Comparison of ENCODE assay signal across 20 cellular contexts in genomic region chr11:60984616-60985015, GRCh38. TPM values are rescaled to one million over a fixed set of nuclear protein-coding genes. Genes with fewer than 3 reads are reported as not detected.
DNase-seq lines count a peak whose midpoint lies in the region; ATAC-seq and TF ChIP-seq lines count a peak whose summit lies in the region.
"Had no signal": no experiment of that assay in that cellular context is flagged by ENCODE, and none has a peak within 500 bp of the region (broad histone marks: within the 10 kb centered on the region; RNA-seq: fewer than 3 reads in every experiment).

No MANE protein-coding gene starts in this region.

- DNase-seq in CD4-positive, alpha-beta memory T cell = no peak
- no peak for DNase-seq in Calu3
- no peak for DNase-seq in activated CD8-positive, alpha-beta T cell treated with anti-CD3 and anti-CD28 coated beads for 36 hours
- DNase-seq in endodermal cell = peak; percentile 56
- DNase-seq: activated CD8-positive, alpha-beta memory T cell treated with anti-CD3 and anti-CD28 coated beads, Interleukin-2, amount 50 U/mL, for 4 hours; amniotic stem cell; caudate nucleus; head of caudate nucleus; naive B cell; NCI-H1092; stimulated activated CD4-positive, alpha-beta T cell treated with anti-CD3 and anti-CD28 coated beads, Interleukin-4, amount 100 ng/mL, for 4 hours; transverse colon; WERI-Rb-1 had no signal

- no peaks in the 10 kb centered on the region for H3K27me3 ChIP-seq in CD4-positive, alpha-beta memory T cell (ENCODE audit: insufficient read depth, low read length)
- H3K27me3 ChIP-seq in endodermal cell (ENCODE audit: control insufficient read depth, insufficient read depth, low read length, poor library complexity, severe bottlenecking) = peaks cover 7% of the 10 kb centered on the region
- H3K27me3 ChIP-seq: BLaER1, transverse colon had no signal

- peak overlapping the region; percentile 92 for H3K27ac ChIP-seq in CD4-positive, alpha-beta memory T cell (ENCODE audit: low read depth, low read length)
- no peak overlapping the region for H3K27ac ChIP-seq in endodermal cell (ENCODE audit: low read depth, low read length)
- H3K27ac ChIP-seq: BLaER1, KMS-11, WERI-Rb-1 had no signal

- H3K27ac Mint-ChIP-seq in CD4-positive, alpha-beta memory T cell = peak overlapping the region; percentile 88 to 100 (median 97)
- H3K27ac Mint-ChIP-seq in Calu3 (ENCODE audit: unreplicated experiment) (peak overlapping the region; percentile 45), endodermal cell (no peak overlapping the region)
- H3K27ac Mint-ChIP-seq in activated CD8-positive, alpha-beta T cell treated with anti-CD3 and anti-CD28 coated beads for 36 hours = peak overlapping the region; percentile 98

- H3K9ac ChIP-seq in endodermal cell (ENCODE audit: extremely low read depth, low read length, poor library complexity, severe bottlenecking) = no peak overlapping the region
- H3K9ac ChIP-seq: BLaER1, KMS-11 had no signal

- H3K9me3 Mint-ChIP-seq in CD4-positive, alpha-beta memory T cell = no peaks in the 10 kb centered on the region
- H3K9me3 Mint-ChIP-seq in Calu3 (ENCODE audit: low read depth, unreplicated experiment) (no peaks in the 10 kb centered on the region), endodermal cell (no peaks in the 10 kb centered on the region)
- H3K9me3 Mint-ChIP-seq in activated CD8-positive, alpha-beta T cell treated with anti-CD3 and anti-CD28 coated beads for 36 hours = no peaks in the 10 kb centered on the region
- H3K9me3 Mint-ChIP-seq: naive B cell had no signal

- CTCF ChIA-PET in CD4-positive, alpha-beta memory T cell (lab: Charles Lee; ENCODE audit: partially characterized antibody) = interaction anchor here (0.7 to 3.4 kb wide), 7 partner anchors 21 to 157 kb away, joined by 3 to 15 read pairs (median 4); partner anchors contain the start of gene TMEM109
- CTCF ChIA-PET in Calu3 (lab: Charles Lee) = no interaction called here
- CTCF ChIA-PET in activated CD8-positive, alpha-beta T cell treated with anti-CD3 and anti-CD28 coated beads for 36 hours (lab: Charles Lee) = interaction anchor here (0.7 to 0.9 kb wide), 2 partner anchors 176 to 401 kb away, joined by 3 read pairs; no protein-coding TSS in a partner anchor

- 69 to 75% methylated on average over 4 of the region's 4 CpGs for whole genome bisulfite sequencing in endodermal cell (ENCODE audit: insufficient coverage in 1 of 2, insufficient read length in 1 of 2), 2 experiments

- TF ChIP-seq CTCF in Calu3 (IDR thresholded peaks at IDR 0.05; ENCODE audit: unreplicated experiment) (no peak), endodermal cell (conservative IDR thresholded peaks at IDR 0.05) (no peak)
- no peak for TF ChIP-seq CTCF in activated CD8-positive, alpha-beta T cell treated with anti-CD3 and anti-CD28 coated beads for 36 hours (IDR thresholded peaks at IDR 0.05)

- H3K27me3 Mint-ChIP-seq in CD4-positive, alpha-beta memory T cell = no peaks in the 10 kb centered on the region
- peaks cover 13% of the 10 kb centered on the region for H3K27me3 Mint-ChIP-seq in Calu3 (ENCODE audit: unreplicated experiment)
- H3K27me3 Mint-ChIP-seq in activated CD8-positive, alpha-beta T cell treated with anti-CD3 and anti-CD28 coated beads for 36 hours = no peaks in the 10 kb centered on the region
- H3K27me3 Mint-ChIP-seq in endodermal cell (ENCODE audit: insufficient read depth) = peaks cover 12% of the 10 kb centered on the region
- H3K27me3 Mint-ChIP-seq: naive B cell had no signal

- H3K4me1 ChIP-seq in CD4-positive, alpha-beta memory T cell (ENCODE audit: insufficient read depth, low read length) = peaks cover 96% of the 10 kb centered on the region
- no peaks in the 10 kb centered on the region for H3K4me1 ChIP-seq in endodermal cell (ENCODE audit: control insufficient read depth, insufficient read depth, low read length)

- peak overlapping the region in 1 of 2 donors; percentile 30 for H3K4me3 ChIP-seq in CD4-positive, alpha-beta memory T cell (ENCODE audit: low read length in 2 of 2)
- H3K4me3 ChIP-seq in endodermal cell (ENCODE audit: low read length) = no peak overlapping the region
- H3K4me3 ChIP-seq: BLaER1, transverse colon had no signal

- BruUV-seq in Calu3 (replicated peaks; lab: Mats Ljungman, UMichigan) = no TSS peak

- H3K36me3 Mint-ChIP-seq in CD4-positive, alpha-beta memory T cell = peaks cover 35 to 84% of the 10 kb centered on the region in 2 donors
- H3K36me3 Mint-ChIP-seq in Calu3 (ENCODE audit: insufficient read depth, unreplicated experiment) (peaks cover 6% of the 10 kb centered on the region), endodermal cell (ENCODE audit: low read depth) (no peaks in the 10 kb centered on the region)
- peaks cover 75% of the 10 kb centered on the region for H3K36me3 Mint-ChIP-seq in activated CD8-positive, alpha-beta T cell treated with anti-CD3 and anti-CD28 coated beads for 36 hours (ENCODE audit: low read depth)
- H3K36me3 Mint-ChIP-seq: naive B cell had no signal

- peaks cover 19% of the 10 kb centered on the region for H3K36me3 ChIP-seq in CD4-positive, alpha-beta memory T cell (ENCODE audit: insufficient read depth, low read length)
- H3K36me3 ChIP-seq in endodermal cell (ENCODE audit: control insufficient read depth, insufficient read depth, low read length) = no peaks in the 10 kb centered on the region
- H3K36me3 ChIP-seq: BLaER1, transverse colon, WERI-Rb-1 had no signal

- H3K9me3 ChIP-seq in CD4-positive, alpha-beta memory T cell (ENCODE audit: control insufficient read depth in 1 of 2, low read length in 2 of 2) = no peaks in the 10 kb centered on the region
- no peaks in the 10 kb centered on the region for H3K9me3 ChIP-seq in endodermal cell (ENCODE audit: control insufficient read depth, low read length)
- H3K9me3 ChIP-seq: BLaER1, transverse colon had no signal

- H3K4me1 Mint-ChIP-seq in CD4-positive, alpha-beta memory T cell = peaks cover 70 to 100% (median 89%) of the 10 kb centered on the region in 4 donors
- peaks cover 15% of the 10 kb centered on the region for H3K4me1 Mint-ChIP-seq in Calu3 (ENCODE audit: low read depth, unreplicated experiment)
- peaks cover 97% of the 10 kb centered on the region for H3K4me1 Mint-ChIP-seq in activated CD8-positive, alpha-beta T cell treated with anti-CD3 and anti-CD28 coated beads for 36 hours (ENCODE audit: low read depth)
- H3K4me1 Mint-ChIP-seq in endodermal cell = peaks cover 2% of the 10 kb centered on the region

- H3K4me3 Mint-ChIP-seq in CD4-positive, alpha-beta memory T cell = peak overlapping the region; percentile 72 to 87 (median 82)
- H3K4me3 Mint-ChIP-seq in Calu3 (ENCODE audit: low read depth, unreplicated experiment) (no peak overlapping the region), endodermal cell (no peak overlapping the region)
- H3K4me3 Mint-ChIP-seq in activated CD8-positive, alpha-beta T cell treated with anti-CD3 and anti-CD28 coated beads for 36 hours = peak overlapping the region; percentile 64

- ATAC-seq in activated CD8-positive, alpha-beta T cell treated with anti-CD3 and anti-CD28 coated beads for 36 hours = no peak
- ATAC-seq in HG02678 (IDR thresholded peaks at IDR 0.05; ENCODE audit: unreplicated experiment) = no peak
- ATAC-seq in GM18498 (IDR thresholded peaks at IDR 0.05; ENCODE audit: unreplicated experiment) = no peak
- no peak for ATAC-seq in GM18517 (IDR thresholded peaks at IDR 0.05; ENCODE audit: unreplicated experiment)

- intact Hi-C loops in CD4-positive, alpha-beta memory T cell (cut with micrococcal nuclease) = loop anchor here (5.0 kb wide), 1 partner anchor 128 kb away; no protein-coding TSS in a partner anchor
- intact Hi-C loops in Calu3 (cut with micrococcal nuclease; ENCODE audit: unreplicated experiment) = no loop called here
- intact Hi-C loops in activated CD8-positive, alpha-beta T cell treated with anti-CD3 and anti-CD28 coated beads for 36 hours (cut with micrococcal nuclease) = loop anchor here (5.0 kb wide), 2 partner anchors 38 to 128 kb away; no protein-coding TSS in a partner anchor

- POLR2A ChIA-PET in CD4-positive, alpha-beta memory T cell (lab: Charles Lee; ENCODE audit: partially characterized antibody) = interaction anchor here (0.6 to 6.6 kb wide), 18 partner anchors 12 to 1443 kb away, joined by 3 to 157 read pairs (median 16); partner anchors contain the start of genes CD5 and TMEM109
- POLR2A ChIA-PET in activated CD8-positive, alpha-beta T cell treated with anti-CD3 and anti-CD28 coated beads for 36 hours (lab: Charles Lee) = interaction anchor here (0.7 to 5.1 kb wide), 4 partner anchors 9 to 105 kb away, joined by 3 to 23 read pairs (median 6); no protein-coding TSS in a partner anchor

RNA-seq across cellular contexts. Expression of gene CD6, which starts 13.1 kb away (rescaled TPM):
- 100 to 1,000 TPM; 414 to 428 TPM for total RNA-seq in CD4-positive, alpha-beta memory T cell
- polyA plus RNA-seq in CD4-positive, alpha-beta memory T cell = 100 to 1,000 TPM; 281 to 298 TPM
- 0.26 and 0.34 TPM in 2 replicates for total RNA-seq in Calu3 (2022)
- total RNA-seq in activated CD8-positive, alpha-beta T cell treated with anti-CD3 and anti-CD28 coated beads for 36 hours = 100 to 1,000 TPM; 196 to 201 TPM
- 1 to 10 TPM; 1.5 to 1.6 TPM for total RNA-seq in endodermal cell
- 0.57 TPM for polyA plus RNA-seq in endodermal cell (2013, experiment 1 of 2)
- polyA plus RNA-seq in endodermal cell (2013, experiment 2 of 2) = 0.50 TPM
- total RNA-seq: H4, lung microvascular endothelial cell had no signal

RNA-seq across cellular contexts. Expression of gene SLC15A3, which starts 32.6 kb away (rescaled TPM):
- 1 to 10 TPM; 4.6 to 5.4 TPM for total RNA-seq in CD4-positive, alpha-beta memory T cell
- polyA plus RNA-seq in CD4-positive, alpha-beta memory T cell = under 1 TPM in 1 of 2 donors, not detected in 1; 0.29 TPM
- 6.8 and 12.4 TPM in 2 replicates for total RNA-seq in Calu3 (2022)
- total RNA-seq in activated CD8-positive, alpha-beta T cell treated with anti-CD3 and anti-CD28 coated beads for 36 hours = 1 to 10 TPM; 3.9 to 4.7 TPM
- total RNA-seq in endodermal cell = 1 to 10 TPM; 1.4 to 1.6 TPM
- polyA plus RNA-seq in endodermal cell (2013, experiment 1 of 2) = 10.8 TPM
- polyA plus RNA-seq in endodermal cell (2013, experiment 2 of 2) = 8.9 TPM

Comparison
In these comparisons a context has a peak if more than half of its experiments do, and no peak if none do; other contexts are left out.
1. H3K4me3 Mint-ChIP-seq: peak in CD4-positive, alpha-beta memory T cell (8 of 8) and activated CD8-positive, alpha-beta T cell treated with anti-CD3 and anti-CD28 coated beads for 36 hours (single experiment); none in Calu3 (single experiment) and endodermal cell (single experiment).
2. RNA of gene CD6, which starts 13.1 kb away (total RNA-seq): 414 to 428 TPM in CD4-positive, alpha-beta memory T cell and 196 to 201 TPM in activated CD8-positive, alpha-beta T cell treated with anti-CD3 and anti-CD28 coated beads for 36 hours; 1.5 to 1.6 TPM in endodermal cell and 0.26 to 0.34 TPM in Calu3; every median in the first group is over 10 times any median in the second.